Comparison of ENCODE assay signal across 28 cellular contexts in the genomic region with DNA sequence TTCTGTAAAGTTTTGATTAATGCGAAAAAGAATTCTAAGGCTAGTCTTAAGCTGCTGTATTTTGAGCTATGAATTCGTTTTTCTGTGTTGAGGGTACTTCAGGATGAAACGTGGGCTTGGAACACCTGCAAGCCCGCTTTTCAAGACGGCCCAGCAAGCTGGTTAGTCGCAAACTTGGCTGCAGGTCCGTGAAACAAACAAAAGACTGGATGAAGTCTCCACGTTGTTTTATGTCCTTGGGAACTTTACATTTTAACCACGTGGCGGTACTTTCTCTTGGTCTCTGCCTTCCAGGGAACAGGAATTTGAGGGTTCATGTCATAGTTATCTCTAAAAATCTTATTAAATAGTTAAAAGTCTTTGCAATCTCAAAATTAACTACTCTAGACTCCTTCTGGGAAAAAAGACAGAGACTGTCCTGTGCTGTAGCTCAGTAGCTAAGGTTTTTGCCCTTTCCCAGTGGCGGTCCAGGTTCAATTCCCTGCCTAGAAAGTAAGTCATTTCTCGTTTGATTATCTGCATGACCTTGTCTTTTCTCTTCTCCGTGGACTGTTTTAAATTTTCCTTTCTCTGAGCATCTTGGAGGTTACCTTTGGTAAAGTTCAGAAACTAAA. TPM values are rescaled to one million over a fixed set of nuclear protein-coding genes. Genes with fewer than 3 reads are reported as not detected.
"Had no signal": no experiment of that assay in that cellular context is flagged by ENCODE, and none has a peak within 500 bp of the region (broad histone marks: within the 10 kb centered on the region; RNA-seq: fewer than 3 reads in every experiment).

No MANE protein-coding gene starts in this region.

- H3K36me3 ChIP-seq: adrenal gland, breast epithelium, MG63, Peyer's patch, SJCRH30 had no signal

- H3K4me2 ChIP-seq: KMS-11 had no signal

- DNase-seq: activated CD4-positive, alpha-beta T cell treated with anti-CD3 and anti-CD28 coated beads, Interleukin-2, amount 10 ng/mL, durations not matched to agents 24 days and 14 days; activated CD4-positive, CD25-positive, alpha-beta regulatory T cell treated with anti-CD3 and anti-CD28 coated beads, Interleukin-2, amount 50 U/mL, for 72 hours; activated CD8-positive, alpha-beta memory T cell treated with anti-CD3 and anti-CD28 coated beads, Interleukin-2, amount 50 U/mL, for 4 hours; activated CD8-positive, alpha-beta T cell treated with anti-CD3 and anti-CD28 coated beads for 36 hours; activated naive CD4-positive, alpha-beta T cell treated with anti-CD3 and anti-CD28 coated beads, Interleukin-2, amount 50 U/mL, for 16 hours; activated naive CD8-positive, alpha-beta T cell treated with anti-CD3 and anti-CD28 coated beads, Interleukin-2, amount 10 ng/mL, durations not matched to agents 7 days and 5 days; adrenal gland; anterior cingulate cortex; caudate nucleus; MG63; MV-4-11; NCI-H1092 treated with DMSO at 0.1 percent for 48 hours; NCI-H1417 treated with DMSO at 0.1 percent for 48 hours; NCI-H1694; NCI-H2029; NCI-H345; NCI-H510A; NCI-H526 treated with DMSO at 0.1 percent for 48 hours; Peyer's patch; Right ventricle myocardium superior; SJCRH30; SW 1271 had no signal

- H3K9me3 ChIP-seq: adrenal gland, MG63, Peyer's patch, SJCRH30 had no signal

- H3K4me1 ChIP-seq: adrenal gland, breast epithelium, Peyer's patch, SJCRH30 had no signal

- H3K27ac ChIP-seq: adrenal gland, breast epithelium, KMS-11, Peyer's patch, RWPE1, SJCRH30 had no signal

- H3K27me3 ChIP-seq: adrenal gland, breast epithelium, MG63, Peyer's patch, SJCRH30 had no signal

- H3K4me3 ChIP-seq: adrenal gland, breast epithelium, MG63, Peyer's patch, SJCRH30 had no signal

- ATAC-seq: activated CD8-positive, alpha-beta T cell treated with anti-CD3 and anti-CD28 coated beads for 36 hours; SK-N-SH treated with all-trans-retinoic acid at 6 μM for 48 hours had no signal

- H3K9ac ChIP-seq: KMS-11 had no signal

RNA-seq across cellular contexts. Expression of a gene that starts 21.0 kb away (rescaled TPM):
- total RNA-seq: activated CD4-positive, alpha-beta T cell treated with anti-CD3 and anti-CD28 coated beads, Interleukin-2, amount 10 ng/mL, durations not matched to agents 24 days and 14 days; activated CD8-positive, alpha-beta T cell treated with anti-CD3 and anti-CD28 coated beads for 36 hours; activated naive CD8-positive, alpha-beta T cell treated with anti-CD3 and anti-CD28 coated beads, Interleukin-2, amount 10 ng/mL, durations not matched to agents 7 days and 5 days; OCI-LY7 had no signal
- polyA plus RNA-seq: IgD-negative memory B cell had no signal
